ENCODE assay signal across 1 cellular context in genomic region chr11:86569109-86569508, GRCh38.
TF ChIP-seq lines count a peak whose summit lies in the region.

No MANE protein-coding gene starts in this region.

TF ChIP-seq in HEK293, 187 proteins besides CTCF, POLR2A, EP300 and RAD21:
- TF ChIP-seq ZNF768 (tag by site-specific recombination; IDR thresholded peaks at IDR 0.05): no peak
- no peak for TF ChIP-seq SETDB1 (IDR thresholded peaks at IDR 0.05; ENCODE audit: insufficient read length, low read length)
- TF ChIP-seq GLI4 (tag by site-specific recombination; IDR thresholded peaks at IDR 0.05): peak; percentile 82; the same call in 1 of the 2 replicates
- no peak for TF ChIP-seq ZXDB (tag by site-specific recombination; IDR thresholded peaks at IDR 0.05)
- peak; percentile 53; the same call in 1 of the 2 replicates for TF ChIP-seq ZNF600 (tag by site-specific recombination; IDR thresholded peaks at IDR 0.05)
- no peak for TF ChIP-seq ZNF26 (tag by site-specific recombination; IDR thresholded peaks at IDR 0.05)
